ENCODE assay signal across 26 cellular contexts in genomic region chr2:183113630-183114029, GRCh38.
"Had no signal": no experiment of that assay in that cellular context is flagged by ENCODE, and none has a peak within 500 bp of the region (broad histone marks: within the 10 kb centered on the region; RNA-seq: fewer than 3 reads in every experiment).

No MANE protein-coding gene starts in this region.

- H3K4me2 ChIP-seq: hepatocyte had no signal

- H3K27me3 Mint-ChIP-seq: progenitor cell of endocrine pancreas had no signal

- H3K9me3 Mint-ChIP-seq: memory B cell; naive thymus-derived CD4-positive, alpha-beta T cell; natural killer cell treated with Interleukin-12 subunit alpha and Interleukin-12 subunit beta and Interleukin-15 and Interleukin-18, amount 100 ng/mL, for 72 hours; stimulated activated effector memory CD8-positive, alpha-beta T cell treated with anti-CD3 and anti-CD28 coated beads, Interleukin-12 subunit alpha, Interleukin-12 subunit beta, amount 100 ng/mL, for 72 hours; stimulated activated naive CD8-positive, alpha-beta T cell treated with anti-CD3 and anti-CD28 coated beads, Interleukin-15, Interleukin-2, amounts not matched to agents 100 ng/mL and 50 ng/mL, for 24 hours had no signal

- ATAC-seq: mucosa of descending colon; naive thymus-derived CD4-positive, alpha-beta T cell; natural killer cell treated with Interleukin-12 subunit alpha and Interleukin-12 subunit beta and Interleukin-15 and Interleukin-18, amount 100 ng/mL, for 72 hours; right cardiac atrium; stimulated activated effector memory CD8-positive, alpha-beta T cell treated with anti-CD3 and anti-CD28 coated beads, Interleukin-12 subunit alpha, Interleukin-12 subunit beta, amount 100 ng/mL, for 72 hours; upper lobe of right lung had no signal

- H3K27me3 ChIP-seq: hepatocyte, ovary, sigmoid colon, spleen, suprapubic skin, tibial artery, upper lobe of right lung had no signal

- H3K4me3 ChIP-seq: hepatocyte, left ventricle myocardium inferior, lung, mucosa of descending colon, ovary, sigmoid colon, spleen, suprapubic skin, thoracic aorta, tibial artery, upper lobe of right lung had no signal

- FAIRE-seq: small intestine, urothelium cell line had no signal

- H3K4me3 Mint-ChIP-seq: memory B cell; naive thymus-derived CD4-positive, alpha-beta T cell; natural killer cell treated with Interleukin-12 subunit alpha and Interleukin-12 subunit beta and Interleukin-15 and Interleukin-18, amount 100 ng/mL, for 72 hours; stimulated activated effector memory CD8-positive, alpha-beta T cell treated with anti-CD3 and anti-CD28 coated beads, Interleukin-12 subunit alpha, Interleukin-12 subunit beta, amount 100 ng/mL, for 72 hours; stimulated activated naive CD8-positive, alpha-beta T cell treated with anti-CD3 and anti-CD28 coated beads, Interleukin-15, Interleukin-2, amounts not matched to agents 100 ng/mL and 50 ng/mL, for 24 hours had no signal

- H2AFZ ChIP-seq: hepatocyte had no signal

- H3K36me3 Mint-ChIP-seq: naive thymus-derived CD4-positive, alpha-beta T cell; natural killer cell treated with Interleukin-12 subunit alpha and Interleukin-12 subunit beta and Interleukin-15 and Interleukin-18, amount 100 ng/mL, for 72 hours; stimulated activated effector memory CD8-positive, alpha-beta T cell treated with anti-CD3 and anti-CD28 coated beads, Interleukin-12 subunit alpha, Interleukin-12 subunit beta, amount 100 ng/mL, for 72 hours had no signal

- H3K4me1 ChIP-seq: left ventricle myocardium inferior, sigmoid colon, spleen, suprapubic skin, tibial artery, upper lobe of right lung had no signal

- H3K27ac Mint-ChIP-seq: memory B cell; natural killer cell treated with Interleukin-12 subunit alpha and Interleukin-12 subunit beta and Interleukin-15 and Interleukin-18, amount 100 ng/mL, for 72 hours; progenitor cell of endocrine pancreas; stimulated activated effector memory CD8-positive, alpha-beta T cell treated with anti-CD3 and anti-CD28 coated beads, Interleukin-12 subunit alpha, Interleukin-12 subunit beta, amount 100 ng/mL, for 72 hours; stimulated activated naive CD8-positive, alpha-beta T cell treated with anti-CD3 and anti-CD28 coated beads, Interleukin-15, Interleukin-2, amounts not matched to agents 100 ng/mL and 50 ng/mL, for 24 hours had no signal

- H3K36me3 ChIP-seq: left ventricle myocardium inferior, ovary, sigmoid colon, spleen, suprapubic skin, thoracic aorta, tibial artery, upper lobe of right lung had no signal

- H3K27ac ChIP-seq: hepatocyte, left ventricle myocardium inferior, ovary, sigmoid colon, spleen, suprapubic skin, thoracic aorta, tibial artery, upper lobe of right lung had no signal

- H3K4me1 Mint-ChIP-seq: memory B cell; stimulated activated effector memory CD8-positive, alpha-beta T cell treated with anti-CD3 and anti-CD28 coated beads, Interleukin-12 subunit alpha, Interleukin-12 subunit beta, amount 100 ng/mL, for 72 hours had no signal

- H3K79me2 ChIP-seq: hepatocyte had no signal

- DNase-seq: islet precursor cell; left ventricle myocardium inferior; midbrain; mucosa of descending colon; naive thymus-derived CD4-positive, alpha-beta T cell; ovary; retina; right cardiac atrium; sigmoid colon; small intestine; spleen; stimulated activated CD4-positive, alpha-beta T cell treated with anti-CD3 and anti-CD28 coated beads, Interleukin-4, amount 100 ng/mL, for 24 hours; stimulated activated naive CD4-positive, alpha-beta T cell; tibial artery; trophoblast cell; upper lobe of right lung had no signal

- H3K9me3 ChIP-seq: left ventricle myocardium inferior, mucosa of descending colon, ovary, sigmoid colon, spleen, suprapubic skin, thoracic aorta, tibial artery, upper lobe of right lung had no signal
